2 cellular contexts compared by ENCODE assay signal in the genomic region with DNA sequence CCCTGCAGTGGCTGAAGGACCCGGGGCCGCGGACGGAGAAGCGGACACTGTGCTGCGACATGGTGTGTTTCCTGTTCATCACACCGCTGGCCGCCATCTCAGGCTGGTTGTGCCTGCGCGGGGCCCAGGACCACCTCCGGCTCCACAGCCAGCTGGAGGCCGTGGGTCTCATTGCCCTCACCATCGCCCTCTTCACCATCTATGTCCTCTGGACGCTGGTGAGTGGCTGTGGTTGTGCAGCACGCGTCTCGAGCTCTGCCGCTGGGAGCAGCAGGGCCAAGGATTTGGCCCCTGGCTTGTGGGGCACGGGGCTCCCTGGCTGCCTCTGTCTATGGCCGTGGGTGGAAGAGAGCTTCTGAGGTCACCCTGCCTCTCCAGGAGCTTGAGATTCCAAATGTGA.
TF ChIP-seq lines count a peak whose summit lies in the region.

No MANE protein-coding gene starts in this region.

TF ChIP-seq in WTC11, 78 proteins besides CTCF, POLR2A, EP300 and RAD21 (continues in another document):
- TF ChIP-seq TCF7 (CRISPR knock-in tag; IDR thresholded peaks at IDR 0.05; ENCODE audit: low read depth) (no peak), ZNF317 (CRISPR knock-in tag; IDR thresholded peaks at IDR 0.05; ENCODE audit: borderline replicate concordance, low read depth) (no peak), OVOL2 (CRISPR knock-in tag; IDR thresholded peaks at IDR 0.05; ENCODE audit: borderline replicate concordance) (no peak), IRF2 (CRISPR knock-in tag; IDR thresholded peaks at IDR 0.05; ENCODE audit: borderline replicate concordance, low read depth) (no peak), GRHL2 (CRISPR knock-in tag; IDR thresholded peaks at IDR 0.05; ENCODE audit: insufficient replicate concordance, severe bottlenecking) (no peak), ZNF121 (CRISPR knock-in tag; IDR thresholded peaks at IDR 0.05) (no peak), ARID4B (CRISPR knock-in tag; IDR thresholded peaks at IDR 0.05; ENCODE audit: borderline replicate concordance) (no peak), E2F1 (CRISPR knock-in tag; IDR thresholded peaks at IDR 0.05) (no peak), ATF6 (CRISPR knock-in tag; IDR thresholded peaks at IDR 0.05) (no peak), NR3C1 (CRISPR knock-in tag; conservative IDR thresholded peaks at IDR 0.05; ENCODE audit: low read depth) (no peak), RORB (CRISPR knock-in tag; IDR thresholded peaks at IDR 0.05) (no peak), ELF4 (CRISPR knock-in tag; IDR thresholded peaks at IDR 0.05; ENCODE audit: low read depth) (no peak), ZNF396 (CRISPR knock-in tag; IDR thresholded peaks at IDR 0.05; ENCODE audit: borderline replicate concordance) (no peak)
- TF ChIP-seq, protein P1, sequence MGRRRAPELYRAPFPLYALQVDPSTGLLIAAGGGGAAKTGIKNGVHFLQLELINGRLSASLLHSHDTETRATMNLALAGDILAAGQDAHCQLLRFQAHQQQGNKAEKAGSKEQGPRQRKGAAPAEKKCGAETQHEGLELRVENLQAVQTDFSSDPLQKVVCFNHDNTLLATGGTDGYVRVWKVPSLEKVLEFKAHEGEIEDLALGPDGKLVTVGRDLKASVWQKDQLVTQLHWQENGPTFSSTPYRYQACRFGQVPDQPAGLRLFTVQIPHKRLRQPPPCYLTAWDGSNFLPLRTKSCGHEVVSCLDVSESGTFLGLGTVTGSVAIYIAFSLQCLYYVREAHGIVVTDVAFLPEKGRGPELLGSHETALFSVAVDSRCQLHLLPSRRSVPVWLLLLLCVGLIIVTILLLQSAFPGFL (CRISPR knock-in tag; IDR thresholded peaks at IDR 0.05; ENCODE audit: borderline replicate concordance), result no peak
- TF ChIP-seq, protein P2, sequence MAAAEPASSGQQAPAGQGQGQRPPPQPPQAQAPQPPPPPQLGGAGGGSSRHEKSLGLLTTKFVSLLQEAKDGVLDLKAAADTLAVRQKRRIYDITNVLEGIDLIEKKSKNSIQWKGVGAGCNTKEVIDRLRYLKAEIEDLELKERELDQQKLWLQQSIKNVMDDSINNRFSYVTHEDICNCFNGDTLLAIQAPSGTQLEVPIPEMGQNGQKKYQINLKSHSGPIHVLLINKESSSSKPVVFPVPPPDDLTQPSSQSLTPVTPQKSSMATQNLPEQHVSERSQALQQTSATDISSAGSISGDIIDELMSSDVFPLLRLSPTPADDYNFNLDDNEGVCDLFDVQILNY (CRISPR knock-in tag; IDR thresholded peaks at IDR 0.05), result no peak

TF ChIP-seq in HepG2, 621 proteins besides CTCF, POLR2A, EP300 and RAD21:
- TF ChIP-seq, protein P3, sequence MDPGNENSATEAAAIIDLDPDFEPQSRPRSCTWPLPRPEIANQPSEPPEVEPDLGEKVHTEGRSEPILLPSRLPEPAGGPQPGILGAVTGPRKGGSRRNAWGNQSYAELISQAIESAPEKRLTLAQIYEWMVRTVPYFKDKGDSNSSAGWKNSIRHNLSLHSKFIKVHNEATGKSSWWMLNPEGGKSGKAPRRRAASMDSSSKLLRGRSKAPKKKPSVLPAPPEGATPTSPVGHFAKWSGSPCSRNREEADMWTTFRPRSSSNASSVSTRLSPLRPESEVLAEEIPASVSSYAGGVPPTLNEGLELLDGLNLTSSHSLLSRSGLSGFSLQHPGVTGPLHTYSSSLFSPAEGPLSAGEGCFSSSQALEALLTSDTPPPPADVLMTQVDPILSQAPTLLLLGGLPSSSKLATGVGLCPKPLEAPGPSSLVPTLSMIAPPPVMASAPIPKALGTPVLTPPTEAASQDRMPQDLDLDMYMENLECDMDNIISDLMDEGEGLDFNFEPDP (CRISPR knock-in tag; conservative IDR thresholded peaks at IDR 0.05), result 0 out of 2 replicates have a peak, but pooled peaks have one; percentile 69
- TF ChIP-seq, protein P4, sequence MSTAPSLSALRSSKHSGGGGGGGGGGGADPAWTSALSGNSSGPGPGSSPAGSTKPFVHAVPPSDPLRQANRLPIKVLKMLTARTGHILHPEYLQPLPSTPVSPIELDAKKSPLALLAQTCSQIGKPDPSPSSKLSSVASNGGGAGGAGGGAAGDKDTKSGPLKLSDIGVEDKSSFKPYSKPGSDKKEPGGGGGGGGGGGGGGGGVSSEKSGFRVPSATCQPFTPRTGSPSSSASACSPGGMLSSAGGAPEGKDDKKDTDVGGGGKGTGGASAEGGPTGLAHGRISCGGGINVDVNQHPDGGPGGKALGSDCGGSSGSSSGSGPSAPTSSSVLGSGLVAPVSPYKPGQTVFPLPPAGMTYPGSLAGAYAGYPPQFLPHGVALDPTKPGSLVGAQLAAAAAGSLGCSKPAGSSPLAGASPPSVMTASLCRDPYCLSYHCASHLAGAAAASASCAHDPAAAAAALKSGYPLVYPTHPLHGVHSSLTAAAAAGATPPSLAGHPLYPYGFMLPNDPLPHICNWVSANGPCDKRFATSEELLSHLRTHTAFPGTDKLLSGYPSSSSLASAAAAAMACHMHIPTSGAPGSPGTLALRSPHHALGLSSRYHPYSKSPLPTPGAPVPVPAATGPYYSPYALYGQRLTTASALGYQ (CRISPR knock-in tag; IDR thresholded peaks at IDR 0.05), result no peak
